21 cellular contexts compared by ENCODE assay signal in genomic region chr15:91921821-91922198, GRCh38.
DNase-seq lines count a peak whose midpoint lies in the region; ATAC-seq and TF ChIP-seq lines count a peak whose summit lies in the region.
"Had no signal": no experiment of that assay in that cellular context is flagged by ENCODE, and none has a peak within 500 bp of the region (broad histone marks: within the 10 kb centered on the region; RNA-seq: fewer than 3 reads in every experiment).

No MANE protein-coding gene starts in this region.

- H3K36me3 ChIP-seq in fibroblast of lung (ENCODE audit: control insufficient read depth, insufficient read depth, low read length) (no peaks in the 10 kb centered on the region), spleen (peaks cover 0 to 8% (median 0%) of the 10 kb centered on the region in 6 donors), SJCRH30 (no peaks in the 10 kb centered on the region)
- H3K36me3 ChIP-seq: BE2C, gastrocnemius medialis had no signal

- H3K4me1 ChIP-seq in fibroblast of lung (ENCODE audit: control insufficient read depth, extremely low read depth, insufficient read depth, low read length) (no peaks in the 10 kb centered on the region), spleen (peaks cover 3 to 80% (median 19%) of the 10 kb centered on the region in 6 donors), SJCRH30 (no peaks in the 10 kb centered on the region)

- CTCF ChIA-PET in Calu3 (lab: Charles Lee): interaction anchor here (0.9 kb wide), 1 partner anchor 21 kb away, joined by 5 read pairs; no protein-coding TSS in a partner anchor

- H3K27ac Mint-ChIP-seq in Calu3 (ENCODE audit: unreplicated experiment): peak overlapping the region; percentile 15
- H3K27ac Mint-ChIP-seq in activated T-helper 1 cell treated with anti-CD3 and anti-CD28 coated beads, Interleukin-12 subunit alpha, Interleukin-12 subunit beta, Interleukin-2, Interleukin-4 antibody, amounts not matched to agents 30 ng/mL and 10 ng/mL and 1 ng/mL, durations not matched to agents 14 hours and 24 hours and 36 hours: peak overlapping the region; percentile 31

- H3K27ac ChIP-seq in fibroblast of lung (ENCODE audit: insufficient read depth, low read length) (no peak overlapping the region), spleen (peak overlapping the region in 7 of 8 donors; percentile 61 to 83 (median 69)), SJCRH30 (no peak overlapping the region), substantia nigra (ENCODE audit: low read depth, low read length, poor library complexity, severe bottlenecking) (no peak overlapping the region)
- H3K27ac ChIP-seq: psoas muscle, testis had no signal

- H4K20me1 ChIP-seq in fibroblast of lung (ENCODE audit: control insufficient read depth, extremely low read depth, insufficient read depth, low read length): no peaks in the 10 kb centered on the region

- BruUV-seq in Calu3 (replicated peaks; lab: Mats Ljungman, UMichigan): TSS peak; percentile 23

- H3K27me3 ChIP-seq in fibroblast of lung (ENCODE audit: control insufficient read depth, insufficient read depth, low read length) (no peaks in the 10 kb centered on the region), spleen (replicated peaks in 1 of 7) (no peaks in the 10 kb centered on the region), SJCRH30 (no peaks in the 10 kb centered on the region)
- H3K27me3 ChIP-seq: BE2C, gastrocnemius medialis, testis had no signal

- H3K36me3 Mint-ChIP-seq in Calu3 (ENCODE audit: insufficient read depth, unreplicated experiment): no peaks in the 10 kb centered on the region
- peaks cover 8% of the 10 kb centered on the region for H3K36me3 Mint-ChIP-seq in activated T-helper 1 cell treated with anti-CD3 and anti-CD28 coated beads, Interleukin-12 subunit alpha, Interleukin-12 subunit beta, Interleukin-2, Interleukin-4 antibody, amounts not matched to agents 30 ng/mL and 10 ng/mL and 1 ng/mL, durations not matched to agents 14 hours and 24 hours and 36 hours (ENCODE audit: low read depth)

- no peak for TF ChIP-seq POLR2A in spleen (IDR thresholded peaks at IDR 0.05)

- H2AFZ ChIP-seq in fibroblast of lung (ENCODE audit: low read length): no peak overlapping the region

- H3K9me3 ChIP-seq in fibroblast of lung (ENCODE audit: control insufficient read depth, insufficient read depth, low read depth, low read length): no peaks in the 10 kb centered on the region
- no peaks in the 10 kb centered on the region for H3K9me3 ChIP-seq in spleen
- H3K9me3 ChIP-seq in SJCRH30 (replicated peaks): no peaks in the 10 kb centered on the region
- H3K9me3 ChIP-seq: BE2C, gastrocnemius medialis, psoas muscle, testis had no signal

- ATAC-seq in HG03025 (IDR thresholded peaks at IDR 0.05; ENCODE audit: low FRiP score, unreplicated experiment): no peak
- ATAC-seq: activated naive CD4-positive, alpha-beta T cell treated with anti-CD3 and anti-CD28 coated beads, Interleukin-2, amount 50 U/mL, for 72 hours; gastrocnemius medialis; HCT116; psoas muscle had no signal

- H3K79me2 ChIP-seq in fibroblast of lung (ENCODE audit: control insufficient read depth, insufficient read depth, low read length): no peaks in the 10 kb centered on the region

- no peak for TF ChIP-seq CTCF in Calu3 (IDR thresholded peaks at IDR 0.05; ENCODE audit: unreplicated experiment)
- TF ChIP-seq CTCF in fibroblast of lung (conservative IDR thresholded peaks at IDR 0.05 in 1 of 2, IDR thresholded peaks at IDR 0.05 in 1 of 2; ENCODE audit: low read depth in 1 of 2, low read length in 2 of 2): no peak
- no peak for TF ChIP-seq CTCF in spleen (IDR thresholded peaks at IDR 0.05 in 8 of 11, conservative IDR thresholded peaks at IDR 0.05 in 3 of 11)

- H3K9me3 Mint-ChIP-seq in Calu3 (ENCODE audit: low read depth, unreplicated experiment): no peaks in the 10 kb centered on the region
- no peaks in the 10 kb centered on the region for H3K9me3 Mint-ChIP-seq in activated T-helper 1 cell treated with anti-CD3 and anti-CD28 coated beads, Interleukin-12 subunit alpha, Interleukin-12 subunit beta, Interleukin-2, Interleukin-4 antibody, amounts not matched to agents 30 ng/mL and 10 ng/mL and 1 ng/mL, durations not matched to agents 14 hours and 24 hours and 36 hours
- H3K9me3 Mint-ChIP-seq: naive thymus-derived CD4-positive, alpha-beta T cell had no signal

- peak overlapping the region; percentile 27 for H3K4me2 ChIP-seq in fibroblast of lung (ENCODE audit: extremely low read depth, insufficient read depth, low read length)

- no peak for DNase-seq in Calu3
- DNase-seq in activated T-helper 1 cell treated with anti-CD3 and anti-CD28 coated beads, Interleukin-12 subunit alpha, Interleukin-12 subunit beta, Interleukin-2, Interleukin-4 antibody, amounts not matched to agents 30 ng/mL and 10 ng/mL and 1 ng/mL, durations not matched to agents 14 hours and 24 hours and 36 hours (ENCODE audit: low spot score): no peak
- DNase-seq in fibroblast of lung (ENCODE audit: low read depth in 2 of 2): no peak
- DNase-seq in spleen: no peak
- DNase-seq in NCI-H526 treated with DMSO at 0.1 percent for 48 hours (lab: John Stamatoyannopoulos, UW): no peak
- DNase-seq in SJCRH30: no peak
- DNase-seq in substantia nigra (lab: John Stamatoyannopoulos, UW): no peak
- DNase-seq: activated CD4-positive, alpha-beta T cell treated with anti-CD3 and anti-CD28 coated beads for 4 hours; BE2C; DMS 273 treated with DMSO at 0.1 percent for 48 hours; gastrocnemius medialis; NCI-H1694; NCI-H446 treated with DMSO at 0.1 percent for 48 hours; psoas muscle; SHP77 treated with DMSO at 0.1 percent for 48 hours; T-helper 9 cell; testis had no signal

- no peaks in the 10 kb centered on the region for H3K27me3 Mint-ChIP-seq in Calu3 (ENCODE audit: unreplicated experiment)
- H3K27me3 Mint-ChIP-seq in activated T-helper 1 cell treated with anti-CD3 and anti-CD28 coated beads, Interleukin-12 subunit alpha, Interleukin-12 subunit beta, Interleukin-2, Interleukin-4 antibody, amounts not matched to agents 30 ng/mL and 10 ng/mL and 1 ng/mL, durations not matched to agents 14 hours and 24 hours and 36 hours (ENCODE audit: insufficient read depth): no peaks in the 10 kb centered on the region
- H3K27me3 Mint-ChIP-seq: naive thymus-derived CD4-positive, alpha-beta T cell had no signal

- H3K4me3 ChIP-seq in fibroblast of lung (replicated peaks in 1 of 4; ENCODE audit: control extremely low read depth in 1 of 4, insufficient read depth in 1 of 4, low read depth in 3 of 4, low read length in 4 of 4) (no peak overlapping the region), spleen (no peak overlapping the region), SJCRH30 (no peak overlapping the region)
- H3K4me3 ChIP-seq: gastrocnemius medialis, psoas muscle, testis had no signal

- no peak overlapping the region for H3K4me3 Mint-ChIP-seq in Calu3 (ENCODE audit: low read depth, unreplicated experiment)
- H3K4me3 Mint-ChIP-seq in activated T-helper 1 cell treated with anti-CD3 and anti-CD28 coated beads, Interleukin-12 subunit alpha, Interleukin-12 subunit beta, Interleukin-2, Interleukin-4 antibody, amounts not matched to agents 30 ng/mL and 10 ng/mL and 1 ng/mL, durations not matched to agents 14 hours and 24 hours and 36 hours: no peak overlapping the region

- H3K9ac ChIP-seq in fibroblast of lung (ENCODE audit: insufficient read depth, low read length): no peak overlapping the region

- H3K4me1 Mint-ChIP-seq in Calu3 (ENCODE audit: low read depth, unreplicated experiment): peaks cover 64% of the 10 kb centered on the region
- peaks cover 43% of the 10 kb centered on the region for H3K4me1 Mint-ChIP-seq in activated T-helper 1 cell treated with anti-CD3 and anti-CD28 coated beads, Interleukin-12 subunit alpha, Interleukin-12 subunit beta, Interleukin-2, Interleukin-4 antibody, amounts not matched to agents 30 ng/mL and 10 ng/mL and 1 ng/mL, durations not matched to agents 14 hours and 24 hours and 36 hours (ENCODE audit: low read depth)

- intact Hi-C loops in Calu3 (cut with micrococcal nuclease; ENCODE audit: unreplicated experiment) (no loop called here), spleen (cut with DNase I; ENCODE audit: low total_unique reads) (no loop called here)
- intact Hi-C loops in activated T-helper 1 cell treated with anti-CD3 and anti-CD28 coated beads, Interleukin-12 subunit alpha, Interleukin-12 subunit beta, Interleukin-2, Interleukin-4 antibody, amounts not matched to agents 30 ng/mL and 10 ng/mL and 1 ng/mL, durations not matched to agents 14 hours and 24 hours and 36 hours (cut with micrococcal nuclease): loop anchor here (2.0 to 5.0 kb wide), 3 partner anchors 21 to 70 kb away; partner anchors contain the start of gene SLCO3A1

- WGBS in spleen, 5 donors: 56 to 77% (median 65%) methylated on average over 13 of the region's 13 CpGs

Comparison
In these comparisons a context has a peak if more than half of its experiments do, and no peak if none do; other contexts are left out.
1. H3K27ac ChIP-seq: peak in spleen (7 of 8); none in fibroblast of lung (single experiment), SJCRH30 (single experiment) and substantia nigra (single experiment).